Comparison of ENCODE assay signal across 9 cellular contexts in the genomic region with DNA sequence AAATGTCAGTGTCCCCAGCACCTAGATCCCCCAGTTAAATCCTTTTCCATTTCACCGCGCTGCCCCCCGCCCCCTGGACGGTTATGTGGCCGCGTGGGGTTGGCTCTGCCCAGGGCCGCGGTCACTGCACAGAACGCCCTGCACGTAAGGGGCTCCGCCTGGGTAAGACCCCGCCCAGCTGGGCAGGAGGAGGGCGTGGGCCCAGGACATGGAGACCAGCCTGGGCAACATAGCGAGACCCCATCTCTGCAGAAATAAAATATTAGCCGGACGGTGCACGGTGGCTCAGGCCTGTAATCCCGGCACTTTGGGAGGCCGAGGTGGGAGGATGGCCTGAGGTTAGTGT. TPM values are rescaled to one million over a fixed set of nuclear protein-coding genes. Genes with fewer than 3 reads are reported as not detected.
A peak's percentile ranks its signal among the peaks of the same experiment; 100 is the strongest.
DNase-seq lines count a peak whose midpoint lies in the region; FAIRE-seq and TF ChIP-seq lines count a peak whose summit lies in the region.
"Had no signal": no experiment of that assay in that cellular context is flagged by ENCODE, and none has a peak within 500 bp of the region (broad histone marks: within the 10 kb centered on the region; RNA-seq: fewer than 3 reads in every experiment).

No MANE protein-coding gene starts in this region.

- in situ Hi-C loops in astrocyte of the spinal cord (cut with HindIII; ENCODE audit: low sequenced_read_pairs): no loop called here

- dilution Hi-C loops in keratinocyte (cut with MboI; ENCODE audit: extremely low pct_ligation_motif_present, low sequenced_read_pairs): no loop called here

- H3K36me3 ChIP-seq in keratinocyte (ENCODE audit: control insufficient read depth in 2 of 2, extremely low read depth in 1 of 2, insufficient read depth in 2 of 2, low read length in 2 of 2) (peaks cover 13 to 14% of the 10 kb centered on the region in 2 experiments), subcutaneous abdominal adipose tissue (ENCODE audit: control insufficient read depth in 5 of 5, insufficient read depth in 5 of 5, low read length in 5 of 5) (peaks cover 0 to 51% (median 39%) of the 10 kb centered on the region in 5 donors)

- H3K4me3 ChIP-seq in astrocyte of the spinal cord (ENCODE audit: low read depth, low read length): peak overlapping the region; percentile 65
- peak overlapping the region; percentile 81 to 91 (median 88) for H3K4me3 ChIP-seq in keratinocyte (ENCODE audit: control insufficient read depth in 2 of 3, extremely low read depth in 1 of 3, insufficient read depth in 2 of 3, low read depth in 1 of 3, low read length in 3 of 3)
- peak overlapping the region; percentile 66 to 97 (median 73) for H3K4me3 ChIP-seq in subcutaneous abdominal adipose tissue (ENCODE audit: low read depth in 1 of 5, low read length in 5 of 5)

- H3K9me3 ChIP-seq in keratinocyte (ENCODE audit: control insufficient read depth, low read depth, low read length) (no peaks in the 10 kb centered on the region), subcutaneous abdominal adipose tissue (ENCODE audit: control insufficient read depth in 5 of 5, low read length in 5 of 5) (no peaks in the 10 kb centered on the region)

- H3K9me1 ChIP-seq in keratinocyte (ENCODE audit: control insufficient read depth, extremely low read depth, insufficient read depth, low read length): no peaks in the 10 kb centered on the region

- H3K79me2 ChIP-seq in keratinocyte (ENCODE audit: control insufficient read depth, insufficient read depth, low read length): peaks cover 41% of the 10 kb centered on the region

- H3K9ac ChIP-seq in keratinocyte (ENCODE audit: control insufficient read depth, extremely low read depth, insufficient read depth, low read length): peak overlapping the region; percentile 97
- H3K9ac ChIP-seq in subcutaneous abdominal adipose tissue (ENCODE audit: low read length in 5 of 5): peak overlapping the region; percentile 84 to 99 (median 98)

- H2AFZ ChIP-seq in keratinocyte (ENCODE audit: control insufficient read depth, low read length): peak overlapping the region; percentile 2

- TF ChIP-seq CTCF in astrocyte of the spinal cord (IDR thresholded peaks at IDR 0.05; ENCODE audit: low read depth, low read length) (no peak), keratinocyte (optimal IDR thresholded peaks at IDR 0.05 in 1 of 3, IDR thresholded peaks at IDR 0.05 in 1 of 3, conservative IDR thresholded peaks at IDR 0.05 in 1 of 3; ENCODE audit: extremely low read depth in 1 of 3, insufficient read depth in 2 of 3, low read length in 3 of 3) (no peak)

- peak; percentile 14 for DNase-seq in NCI-H345 (lab: John Stamatoyannopoulos, UW)
- DNase-seq in NCI-H345 treated with DMSO at 0.1 percent for 48 hours (lab: John Stamatoyannopoulos, UW; ENCODE audit: unreplicated experiment): no peak
- DNase-seq in HuH-7.5 (ENCODE audit: low spot score): peak; percentile 64
- no peak for DNase-seq in astrocyte of the spinal cord (ENCODE audit: low read depth, low spot score)
- DNase-seq in keratinocyte (ENCODE audit: low read depth, low spot score): no peak
- DNase-seq in effector CD4-positive, alpha-beta T cell: no peak
- DNase-seq in DMS 273 (lab: John Stamatoyannopoulos, UW; ENCODE audit: unreplicated experiment): no peak

- peak overlapping the region; percentile 76 for H3K4me2 ChIP-seq in keratinocyte (ENCODE audit: control insufficient read depth, extremely low read depth, insufficient read depth, low read depth, low read length)

- H4K20me1 ChIP-seq in keratinocyte (ENCODE audit: control insufficient read depth, extremely low read depth, insufficient read depth, low read length): no peaks in the 10 kb centered on the region

- H3K27ac ChIP-seq in keratinocyte (ENCODE audit: control insufficient read depth, insufficient read depth, low read length) (peak overlapping the region; percentile 92), subcutaneous abdominal adipose tissue (ENCODE audit: low read depth, low read length) (peak overlapping the region; percentile 98)

- FAIRE-seq in keratinocyte (lab: Jason Lieb, UNC): no peak
- FAIRE-seq: colon had no signal

- H3K4me1 ChIP-seq in keratinocyte (ENCODE audit: control insufficient read depth, extremely low read depth, insufficient read depth, low read length) (peaks cover 14% of the 10 kb centered on the region), subcutaneous abdominal adipose tissue (ENCODE audit: control insufficient read depth in 5 of 5, insufficient read depth in 5 of 5, low read length in 5 of 5) (peaks cover 2 to 28% (median 26%) of the 10 kb centered on the region in 5 donors)

- no peaks in the 10 kb centered on the region for H3K27me3 ChIP-seq in keratinocyte (ENCODE audit: control insufficient read depth, extremely low read depth, insufficient read depth, low read length)
- no peaks in the 10 kb centered on the region for H3K27me3 ChIP-seq in subcutaneous abdominal adipose tissue (ENCODE audit: control insufficient read depth in 5 of 5, insufficient read depth in 4 of 5, low read length in 5 of 5)

RNA-seq across cellular contexts. Expression of gene ZFAND2A, which starts 0.6 kb away (rescaled TPM):
- polyA plus RNA-seq in keratinocyte: 25.5 to 31.1 TPM (median 27.5 TPM) in 3 replicates
- 24.6 TPM for polyA plus RNA-seq in keratinocyte (2011; ENCODE audit: low read depth)
- 27.1 and 38.3 TPM in 2 replicates for polyA plus RNA-seq in keratinocyte (2011; cell fraction: cytosol; rRNA removed)
- 19.3 and 22.6 TPM in 2 replicates for polyA plus RNA-seq in keratinocyte (2011; cell fraction: nucleus; rRNA removed)
- polyA plus RNA-seq in keratinocyte (2012; ENCODE audit: low replicate concordance): 17.8 and 34.0 TPM in 2 replicates
- polyA minus RNA-seq in keratinocyte: 11.2 to 16.9 TPM (median 11.2 TPM) in 3 replicates
- polyA minus RNA-seq in keratinocyte (2011; cell fraction: cytosol; rRNA and poly(A)+ RNA removed): 6.3 TPM
- 6.0 and 8.8 TPM in 2 replicates for polyA minus RNA-seq in keratinocyte (2011; cell fraction: nucleus; rRNA and poly(A)+ RNA removed)

Comparison
In these comparisons a context has a peak if more than half of its experiments do, and no peak if none do; other contexts are left out.
1. DNase-seq: peak in NCI-H345 (single experiment) and HuH-7.5 (single experiment); none in NCI-H345 treated with DMSO at 0.1 percent for 48 hours (single experiment), astrocyte of the spinal cord (single experiment), keratinocyte (single experiment), effector CD4-positive, alpha-beta T cell (single experiment) and DMS 273 (single experiment).
2. Peak in every context shown above with its lines, with median percentiles within 50 percentile points of each other: H3K4me3 ChIP-seq.